Comparison of ENCODE assay signal across 8 cellular contexts in the genomic region with DNA sequence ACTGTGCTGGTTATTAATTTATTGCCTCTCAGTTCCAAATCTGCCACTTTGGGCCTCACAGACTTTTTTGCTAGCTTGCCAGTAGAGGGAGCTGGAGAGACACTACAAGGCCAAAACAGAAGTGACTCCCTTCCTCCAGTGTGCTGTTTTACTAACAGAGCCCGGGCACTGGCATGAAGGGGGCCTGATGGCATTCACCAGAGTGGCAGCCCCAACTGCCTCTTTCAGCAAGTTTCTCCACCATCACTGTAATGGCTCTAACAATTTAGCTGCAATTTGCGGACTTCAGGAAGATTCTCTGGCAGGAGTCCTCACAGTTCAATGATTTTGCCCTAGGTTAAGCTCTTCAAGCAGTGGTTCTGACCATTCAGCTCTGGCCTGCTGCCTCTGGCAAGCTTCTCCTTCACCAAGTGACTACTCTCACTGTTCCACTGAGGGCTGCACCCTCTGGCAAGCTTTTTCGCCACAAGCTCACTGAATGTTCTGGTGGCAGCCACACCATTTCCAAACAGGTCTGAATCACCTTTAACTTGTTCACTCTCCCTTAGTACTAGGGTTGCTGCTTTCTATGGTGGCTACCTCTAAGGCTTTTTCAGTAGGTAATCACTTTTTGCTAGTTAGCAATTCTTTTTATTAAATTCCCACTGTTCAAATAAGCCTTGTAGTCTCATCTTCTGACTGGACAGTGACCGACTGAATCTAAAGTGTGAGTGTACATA.
DNase-seq lines count a peak whose midpoint lies in the region; ATAC-seq, FAIRE-seq and TF ChIP-seq lines count a peak whose summit lies in the region.

No MANE protein-coding gene starts in this region.

- no peak overlapping the region for H3K27ac Mint-ChIP-seq in CD4-positive, CD25-positive, alpha-beta regulatory T cell
- peak overlapping the region; percentile 72 for H3K27ac Mint-ChIP-seq in activated B cell treated with CpG ODN at 0.5 μM for 24 hours

- WGBS in HepG2 (ENCODE audit: low lambda C conversion rate): 38% methylated on average over 4 of the region's 4 CpGs

- ATAC-seq in CD4-positive, CD25-positive, alpha-beta regulatory T cell (ENCODE audit: low read depth in 2 of 2): peak; percentile 57 to 58
- ATAC-seq in HG03196 (IDR thresholded peaks at IDR 0.05; ENCODE audit: unreplicated experiment) (peak; percentile 83), activated B cell treated with CpG ODN at 0.5 μM for 24 hours (ENCODE audit: low read depth) (peak; percentile 83), HepG2 (peak; percentile 87)

- peak; percentile 19 to 77 (median 56) for DNase-seq in CD4-positive, CD25-positive, alpha-beta regulatory T cell
- DNase-seq in GM19240 (ENCODE audit: insufficient read length, low spot score) (peak; percentile 52), NCI-H2196 (lab: John Stamatoyannopoulos, UW; ENCODE audit: unreplicated experiment) (peak; percentile 55), activated B cell treated with CpG ODN at 0.5 μM for 24 hours (peak; percentile 32), choroid plexus epithelial cell (ENCODE audit: low read depth) (peak; percentile 90), HepG2 (ENCODE audit: low spot score) (peak; percentile 70)
- peak; percentile 16 for DNase-seq in stimulated activated CD8-positive, alpha-beta memory T cell treated with anti-CD3 and anti-CD28 coated beads, Interleukin-12 subunit alpha, Interleukin-12 subunit beta, amount 100 ng/mL, for 1 hour (ENCODE audit: low read depth)

- peaks cover 7% of the 10 kb centered on the region for H3K36me3 Mint-ChIP-seq in CD4-positive, CD25-positive, alpha-beta regulatory T cell
- H3K36me3 Mint-ChIP-seq in activated B cell treated with CpG ODN at 0.5 μM for 24 hours (ENCODE audit: low read depth): peaks cover 5% of the 10 kb centered on the region

- H3K79me2 ChIP-seq in HepG2 (ENCODE audit: insufficient read depth, low read length): no peaks in the 10 kb centered on the region

- H3K9me3 Mint-ChIP-seq in CD4-positive, CD25-positive, alpha-beta regulatory T cell: peaks cover 0 to 8% (median 5%) of the 10 kb centered on the region in 7 donors
- H3K9me3 Mint-ChIP-seq in activated B cell treated with CpG ODN at 0.5 μM for 24 hours: peaks cover 11% of the 10 kb centered on the region

- H3K27me3 Mint-ChIP-seq in CD4-positive, CD25-positive, alpha-beta regulatory T cell: no peaks in the 10 kb centered on the region
- no peaks in the 10 kb centered on the region for H3K27me3 Mint-ChIP-seq in activated B cell treated with CpG ODN at 0.5 μM for 24 hours

- H3K4me3 ChIP-seq in CD4-positive, CD25-positive, alpha-beta regulatory T cell (ENCODE audit: low read depth, low read length): no peak overlapping the region
- H3K4me3 ChIP-seq in choroid plexus epithelial cell (ENCODE audit: low read depth, low read length) (no peak overlapping the region), HepG2 (replicated peaks in 1 of 3; ENCODE audit: insufficient read depth in 1 of 3, low read depth in 2 of 3, low read length in 3 of 3) (no peak overlapping the region)

- no peaks in the 10 kb centered on the region for H4K20me1 ChIP-seq in HepG2 (ENCODE audit: insufficient read depth, low read length)

- CTCF ChIA-PET in activated B cell treated with CpG ODN at 0.5 μM for 24 hours (lab: Charles Lee): interaction anchor here (0.9 to 3.6 kb wide), 16 partner anchors 10 to 1247 kb away, joined by 3 to 31 read pairs (median 4); a partner anchor contains a TSS
- CTCF ChIA-PET in HepG2 (lab: Yijun Ruan, JAX; ENCODE audit: low intra/inter-chr PET ratio, low total read pairs): interaction anchor here (0.7 to 1.6 kb wide), 3 partner anchors 201 to 345 kb away, joined by 4 to 11 read pairs (median 9); no protein-coding TSS in a partner anchor

- no peaks in the 10 kb centered on the region for H3K36me3 ChIP-seq in CD4-positive, CD25-positive, alpha-beta regulatory T cell (ENCODE audit: control insufficient read depth, insufficient read depth, low read length)
- no peaks in the 10 kb centered on the region for H3K36me3 ChIP-seq in HepG2 (replicated peaks in 1 of 2; ENCODE audit: control insufficient read depth in 1 of 2, insufficient read depth in 2 of 2, low read length in 2 of 2)

- no peaks in the 10 kb centered on the region for H3K4me1 ChIP-seq in CD4-positive, CD25-positive, alpha-beta regulatory T cell (ENCODE audit: control insufficient read depth, insufficient read depth, low read length, poor library complexity, severe bottlenecking)
- H3K4me1 ChIP-seq in HepG2 (ENCODE audit: insufficient read depth, low read length): peaks cover 19% of the 10 kb centered on the region

- TF ChIP-seq CTCF in activated B cell treated with CpG ODN at 0.5 μM for 24 hours (IDR thresholded peaks at IDR 0.05) (peak; percentile 62), choroid plexus epithelial cell (conservative IDR thresholded peaks at IDR 0.05; ENCODE audit: low read depth, low read length) (peak; percentile 96), HepG2 (CRISPR knock-in tag; IDR thresholded peaks at IDR 0.05) (peak; percentile 84)

- no TSS peak for BruUV-seq in HepG2 (replicated peaks; lab: Mats Ljungman, UMichigan)

- H3K4me1 Mint-ChIP-seq in CD4-positive, CD25-positive, alpha-beta regulatory T cell: peaks cover 0 to 2% (median 0%) of the 10 kb centered on the region in 4 donors
- H3K4me1 Mint-ChIP-seq in activated B cell treated with CpG ODN at 0.5 μM for 24 hours: peaks cover 20% of the 10 kb centered on the region

- no peak overlapping the region for H2AFZ ChIP-seq in HepG2 (ENCODE audit: low read length)

- no peak for TF ChIP-seq EP300 in HepG2 (IDR thresholded peaks at IDR 0.05; ENCODE audit: low read depth in 2 of 2, low read length in 2 of 2)
- no peak for TF ChIP-seq EP300 in HepG2 (CRISPR knock-in tag; IDR thresholded peaks at IDR 0.05; ENCODE audit: borderline replicate concordance)

- TF ChIP-seq POLR2A in HepG2 (IDR thresholded peaks at IDR 0.05; ENCODE audit: insufficient read depth in 1 of 2, low read depth in 2 of 2, low read length in 2 of 2): no peak

- H3K9ac ChIP-seq in HepG2 (ENCODE audit: insufficient read depth, low read depth, low read length): no peak overlapping the region

- H3K27me3 ChIP-seq in CD4-positive, CD25-positive, alpha-beta regulatory T cell (ENCODE audit: control insufficient read depth, insufficient read depth, low read length): no peaks in the 10 kb centered on the region
- H3K27me3 ChIP-seq in HepG2 (ENCODE audit: control insufficient read depth in 1 of 2, insufficient read depth in 2 of 2, low read length in 2 of 2): no peaks in the 10 kb centered on the region

- FAIRE-seq in HepG2 (lab: Jason Lieb, UNC): no peak

- in situ Hi-C loops in HepG2 (cut with HindIII; ENCODE audit: extremely low pct_ligation_motif_present, low pct_unique_long_range_greater_than_20kb): loop anchor here (10.0 kb wide), 1 partner anchor 347 kb away; no protein-coding TSS in a partner anchor

- peak overlapping the region; percentile 58 for H3K4me2 ChIP-seq in HepG2 (ENCODE audit: low read depth, low read length)

- TF ChIP-seq RAD21 in HepG2 (CRISPR knock-in tag; IDR thresholded peaks at IDR 0.05): peak; percentile 71

- H3K9me3 ChIP-seq in CD4-positive, CD25-positive, alpha-beta regulatory T cell (ENCODE audit: control insufficient read depth in 2 of 2, low read length in 2 of 2): no peaks in the 10 kb centered on the region
- H3K9me3 ChIP-seq in HepG2 (ENCODE audit: low read length): no peaks in the 10 kb centered on the region

- POLR2A ChIA-PET in activated B cell treated with CpG ODN at 0.5 μM for 24 hours (lab: Charles Lee): no interaction called here
- POLR2A ChIA-PET in HepG2 (lab: Yijun Ruan, JAX): no interaction called here

- intact Hi-C loops in activated B cell treated with CpG ODN at 0.5 μM for 24 hours (cut with micrococcal nuclease): loop anchor here (1.0 to 5.0 kb wide), 10 partner anchors 105 to 1248 kb away; a partner anchor contains a TSS
- intact Hi-C loops in HepG2 (cut with micrococcal nuclease; ENCODE audit: unreplicated experiment): loop anchor here (1.0 kb wide), 2 partner anchors 201 to 263 kb away; no protein-coding TSS in a partner anchor

- no peak overlapping the region for H3K4me3 Mint-ChIP-seq in CD4-positive, CD25-positive, alpha-beta regulatory T cell
- H3K4me3 Mint-ChIP-seq in activated B cell treated with CpG ODN at 0.5 μM for 24 hours: peak overlapping the region; percentile 64

- no peak overlapping the region for H3K27ac ChIP-seq in CD4-positive, CD25-positive, alpha-beta regulatory T cell (ENCODE audit: insufficient read depth, low read length, poor library complexity, severe bottlenecking)
- H3K27ac ChIP-seq in HepG2 (ENCODE audit: extremely low read length, insufficient read depth, low read length): no peak overlapping the region

TF ChIP-seq in HepG2, 621 proteins besides CTCF, POLR2A, EP300 and RAD21 (continues in another document):
- TF ChIP-seq, protein P1, sequence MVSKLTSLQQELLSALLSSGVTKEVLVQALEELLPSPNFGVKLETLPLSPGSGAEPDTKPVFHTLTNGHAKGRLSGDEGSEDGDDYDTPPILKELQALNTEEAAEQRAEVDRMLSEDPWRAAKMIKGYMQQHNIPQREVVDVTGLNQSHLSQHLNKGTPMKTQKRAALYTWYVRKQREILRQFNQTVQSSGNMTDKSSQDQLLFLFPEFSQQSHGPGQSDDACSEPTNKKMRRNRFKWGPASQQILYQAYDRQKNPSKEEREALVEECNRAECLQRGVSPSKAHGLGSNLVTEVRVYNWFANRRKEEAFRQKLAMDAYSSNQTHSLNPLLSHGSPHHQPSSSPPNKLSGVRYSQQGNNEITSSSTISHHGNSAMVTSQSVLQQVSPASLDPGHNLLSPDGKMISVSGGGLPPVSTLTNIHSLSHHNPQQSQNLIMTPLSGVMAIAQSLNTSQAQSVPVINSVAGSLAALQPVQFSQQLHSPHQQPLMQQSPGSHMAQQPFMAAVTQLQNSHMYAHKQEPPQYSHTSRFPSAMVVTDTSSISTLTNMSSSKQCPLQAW (CRISPR knock-in tag; IDR thresholded peaks at IDR 0.05): peak; percentile 40; the same call in 1 of the 2 replicates
- TF ChIP-seq ZNF350 (CRISPR knock-in tag; IDR thresholded peaks at IDR 0.05; ENCODE audit: borderline replicate concordance, low read depth): no peak
- TF ChIP-seq MXD4 (CRISPR knock-in tag; IDR thresholded peaks at IDR 0.05): 0 out of 2 replicates have a peak, but pooled peaks have one; percentile 41
- TF ChIP-seq ZNF549 (CRISPR knock-in tag; IDR thresholded peaks at IDR 0.05): no peak
- peak; percentile 83 for TF ChIP-seq STAG1 (CRISPR knock-in tag; IDR thresholded peaks at IDR 0.05)
- peak; percentile 76 for TF ChIP-seq SMC3 (IDR thresholded peaks at IDR 0.05; ENCODE audit: low read length)
- 0 out of 2 replicates have a peak, but pooled peaks have one; percentile 24 for TF ChIP-seq MIER2 (CRISPR knock-in tag; IDR thresholded peaks at IDR 0.05)
- TF ChIP-seq XRCC5 (optimal IDR thresholded peaks at IDR 0.05; ENCODE audit: low read length): peak; percentile 61
- TF ChIP-seq ZFX (CRISPR knock-in tag; IDR thresholded peaks at IDR 0.05; ENCODE audit: low read depth): 0 out of 2 replicates have a peak, but pooled peaks have one; percentile 20
- no peak for TF ChIP-seq ZNF567 (CRISPR knock-in tag; IDR thresholded peaks at IDR 0.05; ENCODE audit: borderline replicate concordance)

Comparison
In these comparisons a context has a peak if more than half of its experiments do, and no peak if none do; other contexts are left out.
1. DNase-seq: peak in every context shown above with its lines; median percentile 90 in choroid plexus epithelial cell; 70 in HepG2; 56 in CD4-positive, CD25-positive, alpha-beta regulatory T cell; 55 in NCI-H2196; 52 in GM19240; 32 in activated B cell treated with CpG ODN at 0.5 μM for 24 hours; 16 in stimulated activated CD8-positive, alpha-beta memory T cell treated with anti-CD3 and anti-CD28 coated beads, Interleukin-12 subunit alpha, Interleukin-12 subunit beta, amount 100 ng/mL, for 1 hour.